Comparison of ENCODE assay signal across 14 cellular contexts in genomic region chr2:122999823-123000222, GRCh38.
"Had no signal": no experiment of that assay in that cellular context is flagged by ENCODE, and none has a peak within 500 bp of the region (broad histone marks: within the 10 kb centered on the region; RNA-seq: fewer than 3 reads in every experiment).

No MANE protein-coding gene starts in this region.

- DNase-seq: cortex of kidney; kidney glomerular epithelial cell; lower lobe of right lung; midbrain; posterior cingulate gyrus; spleen; stimulated activated CD4-positive, alpha-beta T cell treated with anti-CD3 and anti-CD28 coated beads, Interleukin-1b, Interleukin-23, amount 100 ng/mL, for 48 hours; T-helper 17 cell had no signal

- ATAC-seq: lower lobe of right lung; sciatic nerve; stimulated activated memory B cell treated with anti-CD40 and anti-IgM and Interleukin-4, amounts not matched to agents 10 μg/mL and 1 μg/mL and 100 μg/mL, for 72 hours; T-helper 17 cell had no signal

- H3K9me3 ChIP-seq: lower lobe of right lung had no signal

- H3K27me3 Mint-ChIP-seq: activated naive CD4-positive, alpha-beta T cell treated with anti-CD3 and anti-CD28 coated beads, Interleukin-2, amount 50 U/mL, for 24 hours; brain; central memory CD8-positive, alpha-beta T cell; stimulated activated memory B cell treated with anti-CD40 and anti-IgM and Interleukin-4, amounts not matched to agents 10 μg/mL and 1 μg/mL and 100 μg/mL, for 72 hours; T-helper 17 cell had no signal

- H3K36me3 ChIP-seq: lower lobe of right lung, spleen, tibial nerve had no signal

- H3K27ac Mint-ChIP-seq: activated naive CD4-positive, alpha-beta T cell treated with anti-CD3 and anti-CD28 coated beads, Interleukin-2, amount 50 U/mL, for 24 hours; brain; stimulated activated memory B cell treated with anti-CD40 and anti-IgM and Interleukin-4, amounts not matched to agents 10 μg/mL and 1 μg/mL and 100 μg/mL, for 72 hours; T-helper 17 cell had no signal

- H3K36me3 Mint-ChIP-seq: activated naive CD4-positive, alpha-beta T cell treated with anti-CD3 and anti-CD28 coated beads, Interleukin-2, amount 50 U/mL, for 24 hours; brain; stimulated activated memory B cell treated with anti-CD40 and anti-IgM and Interleukin-4, amounts not matched to agents 10 μg/mL and 1 μg/mL and 100 μg/mL, for 72 hours had no signal

- H3K4me1 Mint-ChIP-seq: activated naive CD4-positive, alpha-beta T cell treated with anti-CD3 and anti-CD28 coated beads, Interleukin-2, amount 50 U/mL, for 24 hours; central memory CD8-positive, alpha-beta T cell; stimulated activated memory B cell treated with anti-CD40 and anti-IgM and Interleukin-4, amounts not matched to agents 10 μg/mL and 1 μg/mL and 100 μg/mL, for 72 hours; T-helper 17 cell had no signal

- H3K4me1 ChIP-seq: lower lobe of right lung, spleen, tibial nerve had no signal

- H3K4me3 ChIP-seq: lower lobe of right lung, spleen, tibial nerve had no signal

- H3K27me3 ChIP-seq: spleen, tibial nerve had no signal

- H3K4me3 Mint-ChIP-seq: activated naive CD4-positive, alpha-beta T cell treated with anti-CD3 and anti-CD28 coated beads, Interleukin-2, amount 50 U/mL, for 24 hours; central memory CD8-positive, alpha-beta T cell; stimulated activated memory B cell treated with anti-CD40 and anti-IgM and Interleukin-4, amounts not matched to agents 10 μg/mL and 1 μg/mL and 100 μg/mL, for 72 hours; T-helper 17 cell had no signal

- H3K27ac ChIP-seq: lower lobe of right lung, spleen, tibial nerve had no signal
